In genomic region chr6:47097092-47097945, GRCh38 we compare ENCODE assay signal across 8 cellular contexts. TPM values are rescaled to one million over a fixed set of nuclear protein-coding genes. Genes with fewer than 3 reads are reported as not detected.
A peak's percentile ranks its signal among the peaks of the same experiment; 100 is the strongest.
DNase-seq lines count a peak whose midpoint lies in the region; ATAC-seq and TF ChIP-seq lines count a peak whose summit lies in the region.

No MANE protein-coding gene starts in this region.

- intact Hi-C loops in prostate gland (cut with DNase I), result loop anchor here (2.0 kb wide), 1 partner anchor 213 kb away; no protein-coding TSS in a partner anchor

- no peak overlapping the region for H3K4me3 Mint-ChIP-seq in activated T-helper 17 cell treated with anti-CD3 and anti-CD28 coated beads, Interleukin-2, amount 50 U/mL, for 72 hours
- no peak overlapping the region for H3K4me3 Mint-ChIP-seq in natural killer cell treated with Interleukin-12 subunit alpha and Interleukin-12 subunit beta and Interleukin-15 and Interleukin-18, amount 100 ng/mL, for 72 hours

- H3K36me3 Mint-ChIP-seq in activated T-helper 17 cell treated with anti-CD3 and anti-CD28 coated beads, Interleukin-2, amount 50 U/mL, for 72 hours (ENCODE audit: low read depth), result no peaks in the 10 kb centered on the region
- H3K36me3 Mint-ChIP-seq in natural killer cell treated with Interleukin-12 subunit alpha and Interleukin-12 subunit beta and Interleukin-15 and Interleukin-18, amount 100 ng/mL, for 72 hours, result no peaks in the 10 kb centered on the region

- no peaks in the 10 kb centered on the region for H3K4me1 Mint-ChIP-seq in activated T-helper 17 cell treated with anti-CD3 and anti-CD28 coated beads, Interleukin-2, amount 50 U/mL, for 72 hours
- no peaks in the 10 kb centered on the region for H3K4me1 Mint-ChIP-seq in natural killer cell treated with Interleukin-12 subunit alpha and Interleukin-12 subunit beta and Interleukin-15 and Interleukin-18, amount 100 ng/mL, for 72 hours (ENCODE audit: low read depth in 2 of 2)

- H3K4me1 ChIP-seq in prostate gland (replicated peaks), result no peaks in the 10 kb centered on the region

- 39% methylated on average over 8 of the region's 8 CpGs for WGBS in prostate gland

- TF ChIP-seq CTCF in prostate gland (IDR thresholded peaks at IDR 0.05), result peak; percentile 57 to 81 (median 68)

- H3K4me3 ChIP-seq in prostate gland, result no peak overlapping the region

- no peaks in the 10 kb centered on the region for H3K36me3 ChIP-seq in prostate gland

- no peaks in the 10 kb centered on the region for H3K27me3 ChIP-seq in prostate gland (replicated peaks; ENCODE audit: insufficient read depth)

- H3K9me3 Mint-ChIP-seq in activated T-helper 17 cell treated with anti-CD3 and anti-CD28 coated beads, Interleukin-2, amount 50 U/mL, for 72 hours, result no peaks in the 10 kb centered on the region
- no peaks in the 10 kb centered on the region for H3K9me3 Mint-ChIP-seq in natural killer cell treated with Interleukin-12 subunit alpha and Interleukin-12 subunit beta and Interleukin-15 and Interleukin-18, amount 100 ng/mL, for 72 hours

- no peak for TF ChIP-seq POLR2A in prostate gland (IDR thresholded peaks at IDR 0.05)

- peaks cover 3% of the 10 kb centered on the region for H3K27me3 Mint-ChIP-seq in activated T-helper 17 cell treated with anti-CD3 and anti-CD28 coated beads, Interleukin-2, amount 50 U/mL, for 72 hours
- H3K27me3 Mint-ChIP-seq in natural killer cell treated with Interleukin-12 subunit alpha and Interleukin-12 subunit beta and Interleukin-15 and Interleukin-18, amount 100 ng/mL, for 72 hours, result peaks cover 0 to 8% of the 10 kb centered on the region in 2 donors

- H3K9me3 ChIP-seq in prostate gland, result no peaks in the 10 kb centered on the region

- H3K27ac Mint-ChIP-seq in activated T-helper 17 cell treated with anti-CD3 and anti-CD28 coated beads, Interleukin-2, amount 50 U/mL, for 72 hours, result no peak overlapping the region
- H3K27ac Mint-ChIP-seq in natural killer cell treated with Interleukin-12 subunit alpha and Interleukin-12 subunit beta and Interleukin-15 and Interleukin-18, amount 100 ng/mL, for 72 hours, result no peak overlapping the region

- DNase-seq in GM04503 (ENCODE audit: low read depth) (peak; percentile 25), HK-2 (ENCODE audit: unreplicated experiment) (peak; percentile 49), NCI-H524 treated with DMSO at 0.1 percent for 48 hours (lab: John Stamatoyannopoulos, UW) (peak; percentile 14), glomerular visceral epithelial cell (ENCODE audit: extremely low spot score) (peak; percentile 80), prostate gland (ENCODE audit: low spot score) (peak; percentile 78)
- no peak for DNase-seq in natural killer cell treated with Interleukin-12 subunit alpha and Interleukin-12 subunit beta and Interleukin-15 and Interleukin-18, amount 100 ng/mL, for 72 hours (ENCODE audit: low spot score)

- H3K27ac ChIP-seq in prostate gland, result no peak overlapping the region

- peak; percentile 92 for ATAC-seq in GM21515 (IDR thresholded peaks at IDR 0.05; ENCODE audit: unreplicated experiment)
- ATAC-seq in activated T-helper 17 cell treated with anti-CD3 and anti-CD28 coated beads, Interleukin-2, amount 50 U/mL, for 72 hours (replicated peaks), result peak; percentile 48
- no peak for ATAC-seq in natural killer cell treated with Interleukin-12 subunit alpha and Interleukin-12 subunit beta and Interleukin-15 and Interleukin-18, amount 100 ng/mL, for 72 hours

RNA-seq across cellular contexts. Expression of gene ADGRF1, which starts 55.2 kb away (rescaled TPM):
- total RNA-seq in activated T-helper 17 cell treated with anti-CD3 and anti-CD28 coated beads, Interleukin-2, amount 50 U/mL, for 72 hours, result not detected
- total RNA-seq in prostate gland, result 10 to 100 TPM in 1 of 2 donors, 1 to 10 TPM in 1; 5.6 to 11.5 TPM
- total RNA-seq in natural killer cell treated with Interleukin-12 subunit alpha and Interleukin-12 subunit beta and Interleukin-15 and Interleukin-18, amount 100 ng/mL, for 72 hours, result not detected

Comparison
In these comparisons a context has a peak if more than half of its experiments do, and no peak if none do; other contexts are left out.
1. ATAC-seq: peak in GM21515 (single experiment) and activated T-helper 17 cell treated with anti-CD3 and anti-CD28 coated beads, Interleukin-2, amount 50 U/mL, for 72 hours (single experiment); none in natural killer cell treated with Interleukin-12 subunit alpha and Interleukin-12 subunit beta and Interleukin-15 and Interleukin-18, amount 100 ng/mL, for 72 hours (0 of 2).
2. RNA of gene ADGRF1, which starts 55.2 kb away (total RNA-seq): 5.6 to 11.5 TPM in prostate gland; not detected in activated T-helper 17 cell treated with anti-CD3 and anti-CD28 coated beads, Interleukin-2, amount 50 U/mL, for 72 hours and not detected in natural killer cell treated with Interleukin-12 subunit alpha and Interleukin-12 subunit beta and Interleukin-15 and Interleukin-18, amount 100 ng/mL, for 72 hours; every median in the first group is over 4 times any median in the second.